In genomic region chrX:9848718-9849481, GRCh38 we compare ENCODE assay signal across 23 cellular contexts.
DNase-seq lines count a peak whose midpoint lies in the region; ATAC-seq and TF ChIP-seq lines count a peak whose summit lies in the region.
"Had no signal": no experiment of that assay in that cellular context is flagged by ENCODE, and none has a peak within 500 bp of the region (broad histone marks: within the 10 kb centered on the region; RNA-seq: fewer than 3 reads in every experiment).

No MANE protein-coding gene starts in this region.

- ATAC-seq in T-cell (replicated peaks in 1 of 4) = no peak
- ATAC-seq: activated T-cell treated with anti-CD3 and anti-CD28 coated beads, Interleukin-2, amount 50 U/mL, for 72 hours; body of pancreas; gastrocnemius medialis; PC-3; stimulated activated effector memory CD8-positive, alpha-beta T cell treated with anti-CD3 and anti-CD28 coated beads, Interleukin-12 subunit alpha, Interleukin-12 subunit beta, amount 100 ng/mL, for 72 hours had no signal

- H3K4me3 Mint-ChIP-seq in T-cell = no peak overlapping the region
- H3K4me3 Mint-ChIP-seq: activated CD4-positive, alpha-beta memory T cell treated with anti-CD3 and anti-CD28 coated beads for 36 hours; activated T-cell treated with anti-CD3 and anti-CD28 coated beads, Interleukin-2, amount 50 U/mL, for 72 hours; HFFc6; stimulated activated effector memory CD8-positive, alpha-beta T cell treated with anti-CD3 and anti-CD28 coated beads, Interleukin-12 subunit alpha, Interleukin-12 subunit beta, amount 100 ng/mL, for 72 hours had no signal

- H3K36me3 ChIP-seq in kidney epithelial cell (ENCODE audit: control insufficient read depth, insufficient read depth, low read length) = no peaks in the 10 kb centered on the region
- H3K36me3 ChIP-seq: BLaER1 treated with 17β-estradiol and CSF1 and Interleukin-3, amounts not matched to agents 10 nM and 100 nM; gastrocnemius medialis; pancreas; tibial nerve had no signal

- H3K27me3 Mint-ChIP-seq in T-cell = peaks cover 8 to 26% of the 10 kb centered on the region in 2 donors

- POLR2A ChIA-PET in T-cell (lab: Charles Lee) = no interaction called here

- peak overlapping the region; percentile 32 for H3K4me3 ChIP-seq in kidney epithelial cell (ENCODE audit: low read depth, low read length)
- H3K4me3 ChIP-seq: BLaER1 treated with 17β-estradiol and CSF1 and Interleukin-3, amounts not matched to agents 10 nM and 100 nM; body of pancreas; dorsolateral prefrontal cortex; gastrocnemius medialis; GM23248; pancreas; tibial nerve had no signal

- H3K27ac Mint-ChIP-seq in T-cell = no peak overlapping the region
- H3K27ac Mint-ChIP-seq: activated CD4-positive, alpha-beta memory T cell treated with anti-CD3 and anti-CD28 coated beads for 36 hours; activated T-cell treated with anti-CD3 and anti-CD28 coated beads, Interleukin-2, amount 50 U/mL, for 72 hours; HFFc6; stimulated activated effector memory CD8-positive, alpha-beta T cell treated with anti-CD3 and anti-CD28 coated beads, Interleukin-12 subunit alpha, Interleukin-12 subunit beta, amount 100 ng/mL, for 72 hours had no signal

- no peaks in the 10 kb centered on the region for H3K36me3 Mint-ChIP-seq in T-cell
- H3K36me3 Mint-ChIP-seq: activated CD4-positive, alpha-beta memory T cell treated with anti-CD3 and anti-CD28 coated beads for 36 hours; stimulated activated effector memory CD8-positive, alpha-beta T cell treated with anti-CD3 and anti-CD28 coated beads, Interleukin-12 subunit alpha, Interleukin-12 subunit beta, amount 100 ng/mL, for 72 hours had no signal

- H3K27me3 ChIP-seq in kidney epithelial cell (ENCODE audit: control insufficient read depth, insufficient read depth, low read length) = no peaks in the 10 kb centered on the region
- H3K27me3 ChIP-seq: BLaER1 treated with 17β-estradiol and CSF1 and Interleukin-3, amounts not matched to agents 10 nM and 100 nM; body of pancreas; pancreas; tibial nerve had no signal

- DNase-seq in ACHN (peak; percentile 43), COR-L47 (lab: John Stamatoyannopoulos, UW) (peak; percentile 0), NCI-H345 (lab: John Stamatoyannopoulos, UW) (peak; percentile 61), kidney epithelial cell (ENCODE audit: low read depth) (no peak), T-cell (no peak), HK-2 (ENCODE audit: unreplicated experiment) (no peak), nucleus accumbens (lab: John Stamatoyannopoulos, UW) (no peak)
- DNase-seq: activated CD4-positive, alpha-beta memory T cell treated with anti-CD3 and anti-CD28 coated beads for 36 hours; activated CD4-positive, alpha-beta T cell treated with anti-CD3 and anti-CD28 coated beads for 1 hour; activated naive CD4-positive, alpha-beta T cell; activated T-cell treated with anti-CD3 and anti-CD28 coated beads, Interleukin-2, amount 50 U/mL, for 72 hours; dorsolateral prefrontal cortex; gastrocnemius medialis; GM23248; HFFc6; NCI-H187; PC-3; retina had no signal

- no peaks in the 10 kb centered on the region for H3K4me1 Mint-ChIP-seq in T-cell
- H3K4me1 Mint-ChIP-seq: stimulated activated effector memory CD8-positive, alpha-beta T cell treated with anti-CD3 and anti-CD28 coated beads, Interleukin-12 subunit alpha, Interleukin-12 subunit beta, amount 100 ng/mL, for 72 hours had no signal

- CTCF ChIA-PET in T-cell (lab: Charles Lee) = no interaction called here

- in situ Hi-C loops in ACHN (cut with HindIII; ENCODE audit: low pct_ligation_motif_present, low pct_unique_long_range_greater_than_20kb, low sequenced_read_pairs) = no loop called here

- TF ChIP-seq CTCF in kidney epithelial cell (IDR thresholded peaks at IDR 0.05; ENCODE audit: insufficient read depth, low read length, poor library complexity, severe bottlenecking) = no peak

- H3K9me3 Mint-ChIP-seq in T-cell = no peaks in the 10 kb centered on the region
- H3K9me3 Mint-ChIP-seq: activated CD4-positive, alpha-beta memory T cell treated with anti-CD3 and anti-CD28 coated beads for 36 hours; activated T-cell treated with anti-CD3 and anti-CD28 coated beads, Interleukin-2, amount 50 U/mL, for 72 hours; HFFc6; stimulated activated effector memory CD8-positive, alpha-beta T cell treated with anti-CD3 and anti-CD28 coated beads, Interleukin-12 subunit alpha, Interleukin-12 subunit beta, amount 100 ng/mL, for 72 hours had no signal

Comparison
In these comparisons a context has a peak if more than half of its experiments do, and no peak if none do; other contexts are left out.
1. DNase-seq: peak in ACHN (single experiment), COR-L47 (single experiment) and NCI-H345 (single experiment); none in kidney epithelial cell (single experiment), T-cell (0 of 34), HK-2 (single experiment) and nucleus accumbens (0 of 56).